20 cellular contexts compared by ENCODE assay signal in the genomic region with DNA sequence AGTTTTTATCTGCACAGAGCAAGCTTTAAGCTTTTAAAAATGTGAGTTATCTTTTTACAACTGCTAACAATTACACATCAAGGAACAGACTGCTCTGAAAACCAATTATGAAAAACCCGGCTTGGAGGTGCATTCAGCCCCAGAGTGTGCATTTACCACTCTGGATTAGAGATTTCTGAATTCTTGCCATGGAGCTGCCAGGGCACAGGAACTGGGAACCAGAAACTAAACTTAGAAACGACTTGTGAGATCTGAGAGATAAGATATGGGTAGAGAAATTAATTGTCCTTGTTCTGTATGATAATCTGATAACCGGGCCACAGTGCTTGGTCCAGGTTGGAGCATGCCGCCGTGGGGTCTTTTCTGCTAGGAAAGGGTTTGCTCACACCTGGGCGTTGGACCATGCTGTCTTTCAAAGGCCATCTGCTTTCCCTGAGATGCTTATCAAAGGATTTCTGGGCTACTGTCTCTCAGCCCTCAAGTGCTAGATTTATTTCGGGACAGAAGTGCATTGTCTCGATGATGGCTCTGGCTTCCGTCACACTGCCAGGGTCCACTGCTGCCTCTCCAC.
DNase-seq lines count a peak whose midpoint lies in the region; ATAC-seq and TF ChIP-seq lines count a peak whose summit lies in the region.
"Had no signal": no experiment of that assay in that cellular context is flagged by ENCODE, and none has a peak within 500 bp of the region (broad histone marks: within the 10 kb centered on the region; RNA-seq: fewer than 3 reads in every experiment).

No MANE protein-coding gene starts in this region.

- H3K27ac ChIP-seq in BLaER1 (no peak overlapping the region), spleen (no peak overlapping the region)
- H3K27ac ChIP-seq: SJCRH30 had no signal

- no peaks in the 10 kb centered on the region for H3K36me3 ChIP-seq in BLaER1
- H3K36me3 ChIP-seq in Loucy (ENCODE audit: insufficient read depth, low read length), result no peaks in the 10 kb centered on the region
- no peaks in the 10 kb centered on the region for H3K36me3 ChIP-seq in spleen
- H3K36me3 ChIP-seq: MG63, SJCRH30 had no signal

- no peaks in the 10 kb centered on the region for H3K27me3 ChIP-seq in BLaER1
- H3K27me3 ChIP-seq in Loucy (ENCODE audit: insufficient read depth, low read length, poor library complexity, severe bottlenecking), result no peaks in the 10 kb centered on the region
- no peaks in the 10 kb centered on the region for H3K27me3 ChIP-seq in spleen (replicated peaks in 1 of 7)
- H3K27me3 ChIP-seq: MG63, SJCRH30 had no signal

- H3K4me3 ChIP-seq in BLaER1, result no peak overlapping the region
- H3K4me3 ChIP-seq in Loucy (ENCODE audit: low read length, poor library complexity, severe bottlenecking), result peak overlapping the region; percentile 50
- no peak overlapping the region for H3K4me3 ChIP-seq in spleen
- H3K4me3 ChIP-seq: GM23338, MG63, SJCRH30 had no signal

- WGBS in spleen, 5 donors, result 56 to 70% (median 68%) methylated on average over 9 of the region's 9 CpGs

- H3K9ac ChIP-seq in BLaER1 (no peak overlapping the region), Loucy (ENCODE audit: low read depth, low read length, poor library complexity, severe bottlenecking) (peak overlapping the region; percentile 57)

- H4K20me1 ChIP-seq in BLaER1 (no peaks in the 10 kb centered on the region), Loucy (ENCODE audit: insufficient read depth, low read length, poor library complexity, severe bottlenecking) (no peaks in the 10 kb centered on the region)

- intact Hi-C loops in spleen (cut with DNase I; ENCODE audit: low total_unique reads), result no loop called here

- peak; percentile 50 for DNase-seq in cerebellar cortex (ENCODE audit: low spot score)
- DNase-seq in midbrain (lab: John Stamatoyannopoulos, UW), result peak; percentile 5
- DNase-seq in NCI-H748 (lab: John Stamatoyannopoulos, UW; ENCODE audit: unreplicated experiment), result no peak
- DNase-seq in spleen, result no peak
- DNase-seq: CD4-positive, CD25-positive, alpha-beta regulatory T cell; H9; Karpas-422; MG63; NCI-H1694; NCI-H2081; NCI-H2171 treated with DMSO at 0.1 percent for 48 hours; NCI-H774; PC-3; SJCRH30 had no signal

- TF ChIP-seq CTCF in Loucy (conservative IDR thresholded peaks at IDR 0.05; ENCODE audit: low read length) (no peak), spleen (IDR thresholded peaks at IDR 0.05 in 8 of 11, conservative IDR thresholded peaks at IDR 0.05 in 3 of 11) (no peak)

- H3K4me1 ChIP-seq in BLaER1 (peaks cover 10% of the 10 kb centered on the region; the same call in 1 of the 2 replicates), Loucy (ENCODE audit: insufficient read depth, low read length, poor library complexity, severe bottlenecking) (peaks cover 35% of the 10 kb centered on the region), spleen (peaks cover 0 to 10% (median 0%) of the 10 kb centered on the region in 6 donors)
- H3K4me1 ChIP-seq: SJCRH30 had no signal

- no peaks in the 10 kb centered on the region for H3K9me2 ChIP-seq in Loucy (replicated peaks; ENCODE audit: low read depth, low read length)

- no peaks in the 10 kb centered on the region for H3K9me3 ChIP-seq in BLaER1
- no peaks in the 10 kb centered on the region for H3K9me3 ChIP-seq in Loucy (ENCODE audit: insufficient read depth, low read depth, low read length)
- H3K9me3 ChIP-seq in spleen, result no peaks in the 10 kb centered on the region
- H3K9me3 ChIP-seq: MG63, SJCRH30 had no signal

- H2AFZ ChIP-seq in Loucy (ENCODE audit: low read length), result no peak overlapping the region
- H2AFZ ChIP-seq: GM23338 had no signal

- 0 out of 2 replicates have a peak overlapping the region, but pooled peaks have one; percentile 28 for H3K4me2 ChIP-seq in BLaER1
- peak overlapping the region; percentile 78 for H3K4me2 ChIP-seq in Loucy (ENCODE audit: low read depth, low read length, poor library complexity, severe bottlenecking)
- H3K4me2 ChIP-seq: GM23338 had no signal

- H3F3A ChIP-seq in Loucy (ENCODE audit: low read depth), result no peaks in the 10 kb centered on the region

- ATAC-seq in GM19351 (IDR thresholded peaks at IDR 0.05; ENCODE audit: unreplicated experiment), result no peak
- ATAC-seq: GM23338, HepG2, PC-3, Right ventricle myocardium inferior had no signal

- H3K79me2 ChIP-seq in Loucy (ENCODE audit: insufficient read depth, low read length), result no peaks in the 10 kb centered on the region

- TF ChIP-seq POLR2A in spleen (IDR thresholded peaks at IDR 0.05), result no peak

Comparison
In these comparisons a context has a peak if more than half of its experiments do, and no peak if none do; other contexts are left out.
1. DNase-seq: peak in cerebellar cortex (single experiment) and midbrain (single experiment); none in NCI-H748 (single experiment) and spleen (single experiment).